ENCODE assay signal across 10 cellular contexts in the genomic region with DNA sequence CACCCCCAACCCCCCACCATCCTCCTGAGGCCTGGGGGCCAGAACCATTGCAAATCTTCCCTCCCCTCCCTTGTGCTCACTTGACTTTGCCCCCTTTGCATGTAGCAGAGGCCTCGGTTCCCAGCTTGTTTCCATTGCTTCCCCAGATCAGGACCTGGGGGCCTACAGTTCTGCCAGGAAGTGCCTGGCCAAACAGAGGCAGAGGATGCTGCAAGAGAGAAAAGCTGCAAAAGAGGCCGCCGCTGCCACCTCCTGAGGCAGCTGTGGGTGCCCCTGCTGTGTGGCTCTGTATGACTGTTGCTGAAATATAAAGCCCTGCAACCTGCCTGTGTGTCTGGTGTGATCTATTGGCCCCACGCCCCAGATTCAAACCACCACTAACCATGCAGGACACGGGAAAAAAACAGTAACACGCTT. TPM values are rescaled to one million over a fixed set of nuclear protein-coding genes. Genes with fewer than 3 reads are reported as not detected.
DNase-seq lines count a peak whose midpoint lies in the region; ATAC-seq, FAIRE-seq and TF ChIP-seq lines count a peak whose summit lies in the region.
"Had no signal": no experiment of that assay in that cellular context is flagged by ENCODE, and none has a peak within 500 bp of the region (broad histone marks: within the 10 kb centered on the region; RNA-seq: fewer than 3 reads in every experiment).

No MANE protein-coding gene starts in this region.

- FAIRE-seq in H54 (lab: Jason Lieb, UNC) = no peak

- peak overlapping the region; percentile 93 for H3K27ac ChIP-seq in RWPE2 (ENCODE audit: poor library complexity, severe bottlenecking)

- H3K9me3 Mint-ChIP-seq in glutamatergic neuron (ENCODE audit: unreplicated experiment) = peaks cover 19% of the 10 kb centered on the region

- no peaks in the 10 kb centered on the region for H3K36me3 Mint-ChIP-seq in glutamatergic neuron (ENCODE audit: unreplicated experiment)

- H3K4me1 ChIP-seq in RWPE2 (ENCODE audit: insufficient read depth, poor library complexity, severe bottlenecking) = peaks cover 14% of the 10 kb centered on the region

- no peak overlapping the region for H3K4me3 ChIP-seq in RWPE2 (ENCODE audit: severe bottlenecking)

- no peaks in the 10 kb centered on the region for H3K9me3 ChIP-seq in RWPE2 (ENCODE audit: severe bottlenecking)

- ATAC-seq in RWPE2 (ENCODE audit: low read depth) = peak; percentile 0; the same call in 2 of the 3 replicates

- H3K36me3 ChIP-seq in RWPE2 (ENCODE audit: low read depth) = peaks cover 38% of the 10 kb centered on the region

- H3K27ac Mint-ChIP-seq in glutamatergic neuron (ENCODE audit: unreplicated experiment) = peak overlapping the region; percentile 48

- TF ChIP-seq POLR2A in H54 (IDR thresholded peaks at IDR 0.05; ENCODE audit: low read depth, low read length) = peak; percentile 32; the same call in 1 of the 2 replicates

- H3K4me3 Mint-ChIP-seq in glutamatergic neuron (ENCODE audit: unreplicated experiment) = peak overlapping the region; percentile 91

- TF ChIP-seq CTCF in RWPE2 (IDR thresholded peaks at IDR 0.05; ENCODE audit: poor library complexity, severe bottlenecking) = no peak
- no peak for TF ChIP-seq CTCF in glutamatergic neuron (IDR thresholded peaks at IDR 0.05; ENCODE audit: partially characterized antibody, unreplicated experiment)

- H3K27me3 ChIP-seq in RWPE2 (ENCODE audit: insufficient read depth, poor library complexity, severe bottlenecking) = no peaks in the 10 kb centered on the region

- peaks cover 13% of the 10 kb centered on the region for H3K27me3 Mint-ChIP-seq in glutamatergic neuron (ENCODE audit: unreplicated experiment)

- peaks cover 18% of the 10 kb centered on the region for H3K4me1 Mint-ChIP-seq in glutamatergic neuron (ENCODE audit: low read depth, unreplicated experiment)

- intact Hi-C loops in head of caudate nucleus (cut with DNase I) = no loop called here

- DNase-seq in COLO668 (lab: John Stamatoyannopoulos, UW; ENCODE audit: unreplicated experiment) = peak; percentile 17
- no peak for DNase-seq in H54 (ENCODE audit: insufficient read length, low spot score)
- peak; percentile 59 for DNase-seq in RWPE2 (ENCODE audit: low spot score)
- DNase-seq in glutamatergic neuron = no peak
- no peak for DNase-seq in D341Med (ENCODE audit: low spot score)
- DNase-seq in head of caudate nucleus = no peak
- DNase-seq in cerebellum (ENCODE audit: low spot score) = no peak
- DNase-seq: activated gamma-delta T cell, NCI-H510A had no signal

RNA-seq across cellular contexts. Expression of a gene that starts 2.3 kb away (rescaled TPM):
- total RNA-seq in glutamatergic neuron (ENCODE audit: unreplicated experiment) (302 TPM), cerebellum (72.9 TPM)

RNA-seq across cellular contexts. Expression of a gene that starts 3.0 kb away (rescaled TPM):
- 1,772 TPM for total RNA-seq in glutamatergic neuron (ENCODE audit: unreplicated experiment)
- 794 TPM for total RNA-seq in cerebellum

RNA-seq across cellular contexts. Expression of a gene that starts 5.0 kb away (rescaled TPM):
- total RNA-seq in glutamatergic neuron (ENCODE audit: unreplicated experiment) (not detected), cerebellum (not detected)
- total RNA-seq: fibroblast of lung had no signal

RNA-seq across cellular contexts. Expression of a gene that starts 7.2 kb away (rescaled TPM):
- total RNA-seq in glutamatergic neuron (ENCODE audit: unreplicated experiment) (not detected), cerebellum (0.09 TPM)
- total RNA-seq: fibroblast of lung had no signal

RNA-seq across cellular contexts. Expression of a gene that starts 10.2 kb away (rescaled TPM):
- total RNA-seq in glutamatergic neuron (ENCODE audit: unreplicated experiment) (26.8 TPM), cerebellum (10.1 TPM)

Comparison
In these comparisons a context has a peak if more than half of its experiments do, and no peak if none do; other contexts are left out.
1. DNase-seq: peak in COLO668 (single experiment) and RWPE2 (single experiment); none in H54 (single experiment), glutamatergic neuron (single experiment), D341Med (single experiment), head of caudate nucleus (0 of 42) and cerebellum (single experiment).